Comparison of ENCODE assay signal across 12 cellular contexts in genomic region chr6:53310751-53311585, GRCh38. TPM values are rescaled to one million over a fixed set of nuclear protein-coding genes. Genes with fewer than 3 reads are reported as not detected.
DNase-seq lines count a peak whose midpoint lies in the region; ATAC-seq and TF ChIP-seq lines count a peak whose summit lies in the region.
"Had no signal": no experiment of that assay in that cellular context is flagged by ENCODE, and none has a peak within 500 bp of the region (broad histone marks: within the 10 kb centered on the region; RNA-seq: fewer than 3 reads in every experiment).

No MANE protein-coding gene starts in this region.

- intact Hi-C loops in Panc1 (cut with micrococcal nuclease; ENCODE audit: unreplicated experiment), result no loop called here
- intact Hi-C loops in spleen (cut with DNase I; ENCODE audit: low total_unique reads), result no loop called here
- intact Hi-C loops in dorsolateral prefrontal cortex (cut with DNase I), result no loop called here

- no peaks in the 10 kb centered on the region for H3K27me3 ChIP-seq in Panc1 (ENCODE audit: control insufficient read depth, insufficient read depth, low read length)
- no peaks in the 10 kb centered on the region for H3K27me3 ChIP-seq in spleen (replicated peaks in 1 of 7)
- H3K27me3 ChIP-seq in dorsolateral prefrontal cortex, result no peaks in the 10 kb centered on the region
- H3K27me3 ChIP-seq: upper lobe of left lung had no signal

- H3K27ac ChIP-seq in Panc1 (ENCODE audit: low read length) (peak overlapping the region; percentile 89), spleen (peak overlapping the region in 7 of 8 donors; percentile 32 to 73 (median 61)), dorsolateral prefrontal cortex (peak overlapping the region in 1 of 59 donors; percentile 24)

- H3K9me3 ChIP-seq in Panc1 (ENCODE audit: control insufficient read depth, insufficient read depth, low read depth, low read length) (no peaks in the 10 kb centered on the region), spleen (no peaks in the 10 kb centered on the region)
- H3K9me3 ChIP-seq: upper lobe of left lung had no signal

- H3K4me1 Mint-ChIP-seq in activated T-cell treated with anti-CD3 and anti-CD28 coated beads, Interleukin-2, amount 50 U/mL, for 4 hours (ENCODE audit: low read depth), result peaks cover 94% of the 10 kb centered on the region
- peaks cover 91% of the 10 kb centered on the region for H3K4me1 Mint-ChIP-seq in chondrocyte (ENCODE audit: low read depth)

- no peak for ATAC-seq in activated T-cell treated with anti-CD3 and anti-CD28 coated beads, Interleukin-2, amount 50 U/mL, for 4 hours
- ATAC-seq in Panc1 (no peak), GM21526 (IDR thresholded peaks at IDR 0.05; ENCODE audit: low FRiP score, unreplicated experiment) (no peak)
- ATAC-seq: right cardiac atrium had no signal

- H3K4me3 Mint-ChIP-seq in activated T-cell treated with anti-CD3 and anti-CD28 coated beads, Interleukin-2, amount 50 U/mL, for 4 hours, result peak overlapping the region; percentile 22
- H3K4me3 Mint-ChIP-seq in chondrocyte (ENCODE audit: unreplicated experiment), result no peak overlapping the region

- peak overlapping the region; percentile 25 for H3K27ac Mint-ChIP-seq in chondrocyte (ENCODE audit: unreplicated experiment)

- TF ChIP-seq CTCF in Panc1 (IDR thresholded peaks at IDR 0.05) (no peak), chondrocyte (IDR thresholded peaks at IDR 0.05) (no peak), spleen (IDR thresholded peaks at IDR 0.05 in 8 of 11, conservative IDR thresholded peaks at IDR 0.05 in 3 of 11) (no peak), dorsolateral prefrontal cortex (IDR thresholded peaks at IDR 0.05 in 54 of 56, conservative IDR thresholded peaks at IDR 0.05 in 2 of 56; ENCODE audit: low read depth in 1 of 56, partially characterized antibody in 56 of 56) (no peak), GM20000 (IDR thresholded peaks at IDR 0.05; ENCODE audit: extremely low read depth, missing control alignments) (no peak)

- TF ChIP-seq POLR2A in spleen (IDR thresholded peaks at IDR 0.05), result no peak

- 51 to 60% (median 55%) methylated on average over 6 of the region's 6 CpGs for WGBS in spleen, 5 donors

- no TSS peak for BruUV-seq in Panc1 (replicated peaks; lab: Mats Ljungman, UMichigan)

- H3K36me3 ChIP-seq in Panc1 (ENCODE audit: control insufficient read depth, insufficient read depth, low read length) (no peaks in the 10 kb centered on the region), spleen (no peaks in the 10 kb centered on the region)
- H3K36me3 ChIP-seq: upper lobe of left lung had no signal

- H3K36me3 Mint-ChIP-seq in activated T-cell treated with anti-CD3 and anti-CD28 coated beads, Interleukin-2, amount 50 U/mL, for 4 hours (ENCODE audit: insufficient read depth), result peaks cover 10% of the 10 kb centered on the region
- H3K36me3 Mint-ChIP-seq in chondrocyte (ENCODE audit: low read depth), result no peaks in the 10 kb centered on the region

- CTCF ChIA-PET in Panc1 (lab: Charles Lee), result no interaction called here

- in situ Hi-C loops in Panc1 (cut with HindIII; ENCODE audit: low pct_unique_long_range_greater_than_20kb, low sequenced_read_pairs), result no loop called here

- no peak for DNase-seq in activated T-cell treated with anti-CD3 and anti-CD28 coated beads, Interleukin-2, amount 50 U/mL, for 4 hours
- DNase-seq in activated T-cell treated with anti-CD3 and anti-CD28 coated beads for 4 hours (no peak), Panc1 (ENCODE audit: low read depth, low spot score) (no peak), chondrocyte (ENCODE audit: low spot score) (no peak), spleen (no peak), dorsolateral prefrontal cortex (no peak), GM20000 (ENCODE audit: low spot score) (no peak)
- DNase-seq: ACHN, NCI-H748 treated with DMSO at 0.1 percent for 48 hours, right cardiac atrium, upper lobe of left lung had no signal

- H3K4me3 ChIP-seq in Panc1 (ENCODE audit: low read depth in 2 of 2, low read length in 2 of 2) (no peak overlapping the region), spleen (no peak overlapping the region), dorsolateral prefrontal cortex (no peak overlapping the region)
- H3K4me3 ChIP-seq: upper lobe of left lung had no signal

- H3K4me1 ChIP-seq in Panc1 (ENCODE audit: control insufficient read depth, insufficient read depth, low read length), result peaks cover 94% of the 10 kb centered on the region
- peaks cover 59 to 97% (median 95%) of the 10 kb centered on the region in 6 donors for H3K4me1 ChIP-seq in spleen

- no peaks in the 10 kb centered on the region for H3K27me3 Mint-ChIP-seq in activated T-cell treated with anti-CD3 and anti-CD28 coated beads, Interleukin-2, amount 50 U/mL, for 4 hours (ENCODE audit: low read depth)
- no peaks in the 10 kb centered on the region for H3K27me3 Mint-ChIP-seq in chondrocyte (ENCODE audit: low read depth)

- H3K9me3 Mint-ChIP-seq in activated T-cell treated with anti-CD3 and anti-CD28 coated beads, Interleukin-2, amount 50 U/mL, for 4 hours, result no peaks in the 10 kb centered on the region
- no peaks in the 10 kb centered on the region for H3K9me3 Mint-ChIP-seq in chondrocyte (ENCODE audit: low read depth)

- POLR2A ChIA-PET in Panc1 (lab: Charles Lee), result no interaction called here

RNA-seq across cellular contexts. Expression of gene ELOVL5, which starts 37.8 kb away (rescaled TPM):
- 100 to 1,000 TPM in 2 of 3 donors, 10 to 100 TPM in 1; 89.4 to 115 (median 104) TPM for total RNA-seq in activated T-cell treated with anti-CD3 and anti-CD28 coated beads, Interleukin-2, amount 50 U/mL, for 4 hours
- 218 TPM for total RNA-seq in Panc1 (2021; ENCODE audit: unreplicated experiment)
- 111 TPM for polyA plus RNA-seq in Panc1 (2012; ENCODE audit: insufficient read length)
- total RNA-seq in chondrocyte, result 95.1 to 127 TPM (median 102 TPM) in 3 replicates
- total RNA-seq in spleen, result 100 to 1,000 TPM in 2 of 7 donors, 10 to 100 TPM in 5; 89.3 to 113 (median 93.9) TPM
- 10 to 100 TPM; 48.8 to 65.8 (median 56.6) TPM for polyA plus RNA-seq in spleen
- 100 to 1,000 TPM in 10 of 120 experiments, 10 to 100 TPM in 110; 39.4 to 153 (median 66.8) TPM for total RNA-seq in dorsolateral prefrontal cortex
